ENCODE assay signal across 13 cellular contexts in genomic region chr15:85688703-85689102, GRCh38.
DNase-seq lines count a peak whose midpoint lies in the region; ATAC-seq and TF ChIP-seq lines count a peak whose summit lies in the region.
"Had no signal": no experiment of that assay in that cellular context is flagged by ENCODE, and none has a peak within 500 bp of the region (broad histone marks: within the 10 kb centered on the region; RNA-seq: fewer than 3 reads in every experiment).

No MANE protein-coding gene starts in this region.

- H3K27me3 ChIP-seq in GM06990 (replicated peaks; ENCODE audit: control insufficient read depth, insufficient read depth, low read length) (no peaks in the 10 kb centered on the region), Loucy (ENCODE audit: insufficient read depth, low read length, poor library complexity, severe bottlenecking) (no peaks in the 10 kb centered on the region), adipocyte (replicated peaks; ENCODE audit: control insufficient read depth, insufficient read depth, low read length) (no peaks in the 10 kb centered on the region), neutrophil (no peaks in the 10 kb centered on the region), gastrocnemius medialis (no peaks in the 10 kb centered on the region)

- peaks cover 38% of the 10 kb centered on the region for H3K79me2 ChIP-seq in Loucy (ENCODE audit: insufficient read depth, low read length)

- ATAC-seq in gastrocnemius medialis (no peak), GM18861 (IDR thresholded peaks at IDR 0.05; ENCODE audit: unreplicated experiment) (no peak)

- H3K4me2 ChIP-seq in Loucy (ENCODE audit: low read depth, low read length, poor library complexity, severe bottlenecking), result peak overlapping the region; percentile 80
- H3K4me2 ChIP-seq: SK-N-SH had no signal

- H3K4me1 ChIP-seq in Loucy (ENCODE audit: insufficient read depth, low read length, poor library complexity, severe bottlenecking) (peaks cover 54% of the 10 kb centered on the region), adipocyte (ENCODE audit: control insufficient read depth, insufficient read depth, low read length) (peaks cover 23% of the 10 kb centered on the region), neutrophil (ENCODE audit: control insufficient read depth in 1 of 2, insufficient read depth in 1 of 2, low read depth in 1 of 2, low read length in 1 of 2) (peaks cover 41 to 52% of the 10 kb centered on the region in 2 experiments), gastrocnemius medialis (peaks cover 0 to 25% of the 10 kb centered on the region in 2 donors)

- TF ChIP-seq CTCF in GM06990 (IDR thresholded peaks at IDR 0.05; ENCODE audit: insufficient read depth, low read length, poor library complexity, severe bottlenecking) (no peak), Loucy (conservative IDR thresholded peaks at IDR 0.05; ENCODE audit: low read length) (no peak), neutrophil (IDR thresholded peaks at IDR 0.05) (no peak), gastrocnemius medialis (IDR thresholded peaks at IDR 0.05 in 4 of 5, conservative IDR thresholded peaks at IDR 0.05 in 1 of 5) (no peak)

- H3K9me3 ChIP-seq in Loucy (ENCODE audit: insufficient read depth, low read depth, low read length), result no peaks in the 10 kb centered on the region
- no peaks in the 10 kb centered on the region for H3K9me3 ChIP-seq in adipocyte (ENCODE audit: control insufficient read depth, low read length)
- H3K9me3 ChIP-seq in neutrophil, result no peaks in the 10 kb centered on the region
- H3K9me3 ChIP-seq in gastrocnemius medialis, result no peaks in the 10 kb centered on the region
- H3K9me3 ChIP-seq: SK-N-SH had no signal

- H3K4me3 ChIP-seq in GM06990 (replicated peaks; ENCODE audit: low read depth, low read length) (0 out of 2 replicates have a peak overlapping the region, but pooled peaks have one; percentile 8), Loucy (ENCODE audit: low read length, poor library complexity, severe bottlenecking) (peak overlapping the region; percentile 81), adipocyte (ENCODE audit: low read length) (no peak overlapping the region), neutrophil (ENCODE audit: low read depth in 1 of 2, low read length in 1 of 2) (no peak overlapping the region), gastrocnemius medialis (no peak overlapping the region)

- H4K20me1 ChIP-seq in Loucy (ENCODE audit: insufficient read depth, low read length, poor library complexity, severe bottlenecking), result peaks cover 2% of the 10 kb centered on the region

- in situ Hi-C loops in gastrocnemius medialis (cut with MboI; ENCODE audit: low sequenced_read_pairs in 4 of 4), result loop anchor here in 1 of 4 donors (25.0 kb wide), 1 partner anchor 201 kb away; no protein-coding TSS in a partner anchor

- no peak for DNase-seq in GM06990 (ENCODE audit: extremely low read depth, insufficient read length)
- no peak for DNase-seq in adipocyte (ENCODE audit: low read depth)
- DNase-seq in gastrocnemius medialis, result no peak
- DNase-seq in activated CD8-positive, alpha-beta memory T cell treated with anti-CD3 and anti-CD28 coated beads for 24 hours, result no peak
- no peak for DNase-seq in Ammon's horn (ENCODE audit: low spot score)
- DNase-seq: activated gamma-delta T cell; NCI-H2081 treated with DMSO at 0.1 percent for 48 hours; SK-N-SH; stimulated activated CD4-positive, alpha-beta T cell treated with anti-CD3 and anti-CD28 coated beads, Interleukin-12 subunit alpha, Interleukin-12 subunit beta, amount 100 ng/mL, for 4 hours; substantia nigra had no signal

- peak overlapping the region; percentile 93 for H3K9ac ChIP-seq in Loucy (ENCODE audit: low read depth, low read length, poor library complexity, severe bottlenecking)
- H3K9ac ChIP-seq in adipocyte (ENCODE audit: low read length), result peak overlapping the region; percentile 89
- H3K9ac ChIP-seq: SK-N-SH had no signal

- H3K27ac ChIP-seq in neutrophil (peak overlapping the region; percentile 71), gastrocnemius medialis (peak overlapping the region in 2 of 4 donors; percentile 48 to 53)

- intact Hi-C loops in gastrocnemius medialis (cut with DNase I; ENCODE audit: low total_unique reads), result no loop called here

- no peak for TF ChIP-seq POLR2A in gastrocnemius medialis (IDR thresholded peaks at IDR 0.05)

- peaks cover 3% of the 10 kb centered on the region; the same call in 1 of the 2 replicates for H3F3A ChIP-seq in Loucy (ENCODE audit: low read depth)

- no peaks in the 10 kb centered on the region for H3K9me2 ChIP-seq in Loucy (replicated peaks; ENCODE audit: low read depth, low read length)
- H3K9me2 ChIP-seq: SK-N-SH had no signal

- peak overlapping the region; percentile 13; the same call in 1 of the 2 replicates for H2AFZ ChIP-seq in Loucy (ENCODE audit: low read length)

- peaks cover 3% of the 10 kb centered on the region for H3K36me3 ChIP-seq in GM06990 (ENCODE audit: control insufficient read depth, insufficient read depth, low read length)
- peaks cover 28% of the 10 kb centered on the region for H3K36me3 ChIP-seq in Loucy (ENCODE audit: insufficient read depth, low read length)
- peaks cover 60% of the 10 kb centered on the region for H3K36me3 ChIP-seq in adipocyte (ENCODE audit: control insufficient read depth, insufficient read depth, low read length, severe bottlenecking)
- H3K36me3 ChIP-seq in neutrophil, result peaks cover 76% of the 10 kb centered on the region
- H3K36me3 ChIP-seq in gastrocnemius medialis, result peaks cover 0 to 54% of the 10 kb centered on the region in 2 donors

Comparison
In these comparisons a context has a peak if more than half of its experiments do, and no peak if none do; other contexts are left out.
1. H3K4me3 ChIP-seq: peak in GM06990 (single experiment) and Loucy (single experiment); none in adipocyte (single experiment), neutrophil (0 of 2) and gastrocnemius medialis (0 of 4).